Comparison of ENCODE assay signal across 8 cellular contexts in the genomic region with DNA sequence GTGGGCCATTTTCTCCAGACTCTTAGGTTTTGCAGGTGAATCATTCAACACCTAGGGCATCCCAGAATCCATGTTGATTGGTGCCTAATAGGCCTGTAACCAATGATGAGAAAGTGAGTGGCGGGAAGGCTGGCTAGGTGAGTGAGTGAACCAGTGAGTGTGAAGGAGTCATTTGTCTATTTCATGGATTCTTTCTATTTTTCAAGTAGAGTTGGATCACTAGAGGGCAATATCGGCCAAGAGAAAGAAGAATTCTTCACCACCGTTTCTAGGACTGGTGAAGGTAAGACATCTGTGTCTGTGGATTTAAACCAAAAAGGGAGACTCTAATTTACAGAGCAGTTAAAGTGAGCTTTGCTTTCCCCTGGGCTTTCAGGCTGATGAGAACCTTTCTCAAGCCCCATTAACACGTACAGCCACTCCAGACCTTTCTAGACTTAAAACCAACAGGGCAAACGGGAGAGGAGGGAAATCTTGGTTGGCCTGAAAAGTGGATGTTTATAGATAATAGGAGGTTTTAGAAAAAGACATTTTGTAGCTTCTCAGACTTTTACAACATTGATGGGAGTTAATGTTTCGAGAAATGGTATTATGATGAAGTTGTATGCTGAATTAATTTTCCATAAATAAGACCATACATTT.
A peak's percentile ranks its signal among the peaks of the same experiment; 100 is the strongest.
DNase-seq lines count a peak whose midpoint lies in the region; ATAC-seq and TF ChIP-seq lines count a peak whose summit lies in the region.

No MANE protein-coding gene starts in this region.

- DNase-seq in NCI-H345 treated with DMSO at 0.1 percent for 48 hours (lab: John Stamatoyannopoulos, UW; ENCODE audit: unreplicated experiment) (peak; percentile 10), NCI-H345 (lab: John Stamatoyannopoulos, UW) (no peak), HFFc6 (peak; percentile 62), NOMO-1 treated with dmso at 0.1 percent for 144 hours (lab: John Stamatoyannopoulos, UW; ENCODE audit: unreplicated experiment) (peak; percentile 43), neural crest cell (ENCODE audit: low read depth, low spot score) (no peak)
- DNase-seq in effector memory CD8-positive, alpha-beta T cell = peak in 1 of 3 experiments; percentile 10

- H3K4me1 Mint-ChIP-seq in HFFc6 (ENCODE audit: low read depth) = peaks cover 6% of the 10 kb centered on the region
- no peaks in the 10 kb centered on the region for H3K4me1 Mint-ChIP-seq in effector memory CD8-positive, alpha-beta T cell (ENCODE audit: low read depth in 2 of 2)
- no peaks in the 10 kb centered on the region for H3K4me1 Mint-ChIP-seq in neural crest cell

- TF ChIP-seq CTCF in HFFc6 (IDR thresholded peaks at IDR 0.05) = peak; percentile 76
- TF ChIP-seq CTCF in neural crest cell (conservative IDR thresholded peaks at IDR 0.05) = peak; percentile 70

- ATAC-seq in effector memory CD8-positive, alpha-beta T cell (replicated peaks) = peak; percentile 44
- ATAC-seq in GM18861 (IDR thresholded peaks at IDR 0.05; ENCODE audit: unreplicated experiment) = no peak
- no peak for ATAC-seq in GM19395 (IDR thresholded peaks at IDR 0.05; ENCODE audit: unreplicated experiment)

- H3K27ac Mint-ChIP-seq in HFFc6 (no peak overlapping the region), neural crest cell (ENCODE audit: unreplicated experiment) (no peak overlapping the region)
- no peak overlapping the region for H3K27ac Mint-ChIP-seq in effector memory CD8-positive, alpha-beta T cell

- H3K36me3 Mint-ChIP-seq in HFFc6 (ENCODE audit: low read depth) (no peaks in the 10 kb centered on the region), neural crest cell (ENCODE audit: low read depth) (no peaks in the 10 kb centered on the region)
- H3K36me3 Mint-ChIP-seq in effector memory CD8-positive, alpha-beta T cell (ENCODE audit: insufficient read depth) = no peaks in the 10 kb centered on the region

- H3K27me3 Mint-ChIP-seq in HFFc6 (ENCODE audit: insufficient read depth) (peaks cover 7% of the 10 kb centered on the region), neural crest cell (ENCODE audit: low read depth) (peaks cover 5% of the 10 kb centered on the region)
- H3K27me3 Mint-ChIP-seq in effector memory CD8-positive, alpha-beta T cell = no peaks in the 10 kb centered on the region

- H3K4me3 Mint-ChIP-seq in HFFc6 = no peak overlapping the region
- no peak overlapping the region for H3K4me3 Mint-ChIP-seq in effector memory CD8-positive, alpha-beta T cell
- no peak overlapping the region for H3K4me3 Mint-ChIP-seq in neural crest cell

- H3K9me3 Mint-ChIP-seq in HFFc6 = no peaks in the 10 kb centered on the region
- no peaks in the 10 kb centered on the region for H3K9me3 Mint-ChIP-seq in effector memory CD8-positive, alpha-beta T cell
- no peaks in the 10 kb centered on the region for H3K9me3 Mint-ChIP-seq in neural crest cell

Comparison
In these comparisons a context has a peak if more than half of its experiments do, and no peak if none do; other contexts are left out.
1. DNase-seq: peak in NCI-H345 treated with DMSO at 0.1 percent for 48 hours (single experiment), HFFc6 (single experiment) and NOMO-1 treated with dmso at 0.1 percent for 144 hours (single experiment); none in NCI-H345 (single experiment) and neural crest cell (single experiment).